ENCODE assay signal across 1 cellular context in the genomic region with DNA sequence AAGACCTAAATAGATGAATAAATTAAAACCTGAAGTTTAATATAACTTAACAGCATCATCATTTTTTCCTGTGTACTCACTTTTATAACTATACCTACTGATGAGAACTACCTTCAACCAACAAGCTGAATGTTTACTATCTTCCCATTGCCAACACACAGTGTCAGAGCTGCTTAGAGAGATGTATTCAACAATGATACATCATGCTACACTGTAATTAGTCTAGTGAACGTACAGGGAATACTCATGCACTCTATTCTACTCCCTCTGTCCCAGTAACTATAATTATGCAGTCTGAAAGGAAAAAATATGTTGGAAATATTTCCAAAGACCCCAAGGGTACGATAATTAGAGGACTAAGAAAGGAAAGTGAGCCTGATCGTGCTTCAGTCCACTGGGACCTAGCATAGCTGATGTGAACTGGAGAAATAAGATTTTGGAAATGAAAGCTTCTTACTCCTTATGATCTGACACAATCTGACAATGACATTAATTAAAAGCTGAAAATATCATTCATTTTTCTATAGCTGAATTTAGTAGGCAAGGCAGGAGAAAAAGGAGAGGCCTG.
TF ChIP-seq lines count a peak whose summit lies in the region.

No MANE protein-coding gene starts in this region.

TF ChIP-seq in GM23338, 12 proteins besides CTCF, POLR2A, EP300 and RAD21 (continued from another document):
- TF ChIP-seq, protein P1, sequence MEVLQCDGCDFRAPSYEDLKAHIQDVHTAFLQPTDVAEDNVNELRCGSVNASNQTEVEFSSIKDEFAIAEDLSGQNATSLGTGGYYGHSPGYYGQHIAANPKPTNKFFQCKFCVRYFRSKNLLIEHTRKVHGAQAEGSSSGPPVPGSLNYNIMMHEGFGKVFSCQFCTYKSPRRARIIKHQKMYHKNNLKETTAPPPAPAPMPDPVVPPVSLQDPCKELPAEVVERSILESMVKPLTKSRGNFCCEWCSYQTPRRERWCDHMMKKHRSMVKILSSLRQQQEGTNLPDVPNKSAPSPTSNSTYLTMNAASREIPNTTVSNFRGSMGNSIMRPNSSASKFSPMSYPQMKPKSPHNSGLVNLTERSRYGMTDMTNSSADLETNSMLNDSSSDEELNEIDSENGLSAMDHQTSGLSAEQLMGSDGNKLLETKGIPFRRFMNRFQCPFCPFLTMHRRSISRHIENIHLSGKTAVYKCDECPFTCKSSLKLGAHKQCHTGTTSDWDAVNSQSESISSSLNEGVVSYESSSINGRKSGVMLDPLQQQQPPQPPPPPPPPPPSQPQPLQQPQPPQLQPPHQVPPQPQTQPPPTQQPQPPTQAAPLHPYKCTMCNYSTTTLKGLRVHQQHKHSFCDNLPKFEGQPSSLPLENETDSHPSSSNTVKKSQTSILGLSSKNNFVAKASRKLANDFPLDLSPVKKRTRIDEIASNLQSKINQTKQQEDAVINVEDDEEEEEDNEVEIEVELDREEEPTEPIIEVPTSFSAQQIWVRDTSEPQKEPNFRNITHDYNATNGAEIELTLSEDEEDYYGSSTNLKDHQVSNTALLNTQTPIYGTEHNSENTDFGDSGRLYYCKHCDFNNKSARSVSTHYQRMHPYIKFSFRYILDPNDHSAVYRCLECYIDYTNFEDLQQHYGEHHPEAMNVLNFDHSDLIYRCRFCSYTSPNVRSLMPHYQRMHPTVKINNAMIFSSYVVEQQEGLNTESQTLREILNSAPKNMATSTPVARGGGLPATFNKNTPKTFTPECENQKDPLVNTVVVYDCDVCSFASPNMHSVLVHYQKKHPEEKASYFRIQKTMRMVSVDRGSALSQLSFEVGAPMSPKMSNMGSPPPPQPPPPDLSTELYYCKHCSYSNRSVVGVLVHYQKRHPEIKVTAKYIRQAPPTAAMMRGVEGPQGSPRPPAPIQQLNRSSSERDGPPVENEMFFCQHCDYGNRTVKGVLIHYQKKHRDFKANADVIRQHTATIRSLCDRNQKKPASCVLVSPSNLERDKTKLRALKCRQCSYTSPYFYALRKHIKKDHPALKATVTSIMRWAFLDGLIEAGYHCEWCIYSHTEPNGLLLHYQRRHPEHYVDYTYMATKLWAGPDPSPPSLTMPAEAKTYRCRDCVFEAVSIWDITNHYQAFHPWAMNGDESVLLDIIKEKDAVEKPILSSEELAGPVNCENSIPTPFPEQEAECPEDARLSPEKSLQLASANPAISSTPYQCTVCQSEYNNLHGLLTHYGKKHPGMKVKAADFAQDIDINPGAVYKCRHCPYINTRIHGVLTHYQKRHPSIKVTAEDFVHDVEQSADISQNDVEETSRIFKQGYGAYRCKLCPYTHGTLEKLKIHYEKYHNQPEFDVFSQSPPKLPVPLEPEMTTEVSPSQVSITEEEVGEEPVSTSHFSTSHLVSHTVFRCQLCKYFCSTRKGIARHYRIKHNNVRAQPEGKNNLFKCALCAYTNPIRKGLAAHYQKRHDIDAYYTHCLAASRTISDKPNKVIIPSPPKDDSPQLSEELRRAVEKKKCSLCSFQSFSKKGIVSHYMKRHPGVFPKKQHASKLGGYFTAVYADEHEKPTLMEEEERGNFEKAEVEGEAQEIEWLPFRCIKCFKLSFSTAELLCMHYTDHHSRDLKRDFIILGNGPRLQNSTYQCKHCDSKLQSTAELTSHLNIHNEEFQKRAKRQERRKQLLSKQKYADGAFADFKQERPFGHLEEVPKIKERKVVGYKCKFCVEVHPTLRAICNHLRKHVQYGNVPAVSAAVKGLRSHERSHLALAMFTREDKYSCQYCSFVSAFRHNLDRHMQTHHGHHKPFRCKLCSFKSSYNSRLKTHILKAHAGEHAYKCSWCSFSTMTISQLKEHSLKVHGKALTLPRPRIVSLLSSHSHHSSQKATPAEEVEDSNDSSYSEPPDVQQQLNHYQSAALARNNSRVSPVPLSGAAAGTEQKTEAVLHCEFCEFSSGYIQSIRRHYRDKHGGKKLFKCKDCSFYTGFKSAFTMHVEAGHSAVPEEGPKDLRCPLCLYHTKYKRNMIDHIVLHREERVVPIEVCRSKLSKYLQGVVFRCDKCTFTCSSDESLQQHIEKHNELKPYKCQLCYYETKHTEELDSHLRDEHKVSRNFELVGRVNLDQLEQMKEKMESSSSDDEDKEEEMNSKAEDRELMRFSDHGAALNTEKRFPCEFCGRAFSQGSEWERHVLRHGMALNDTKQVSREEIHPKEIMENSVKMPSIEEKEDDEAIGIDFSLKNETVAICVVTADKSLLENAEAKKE (CRISPR knock-in tag; IDR thresholded peaks at IDR 0.05) = no peak
- no peak for TF ChIP-seq EZH2phosphoT487 (IDR thresholded peaks at IDR 0.05; ENCODE audit: unreplicated experiment)
- no peak for TF ChIP-seq CREB1 (CRISPR knock-in tag; IDR thresholded peaks at IDR 0.05; ENCODE audit: low read depth)
